In genomic region chr4:184053476-184053875, GRCh38 we compare ENCODE assay signal across 21 cellular contexts.
"Had no signal": no experiment of that assay in that cellular context is flagged by ENCODE, and none has a peak within 500 bp of the region (broad histone marks: within the 10 kb centered on the region; RNA-seq: fewer than 3 reads in every experiment).

No MANE protein-coding gene starts in this region.

- H3K4me1 ChIP-seq: sigmoid colon, stomach, suprapubic skin, tibial nerve, uterus had no signal

- H3K36me3 Mint-ChIP-seq: stimulated activated memory B cell treated with anti-CD40 and anti-IgM and Interleukin-4, amounts not matched to agents 10 μg/mL and 1 μg/mL and 100 μg/mL, for 72 hours had no signal

- H3K36me3 ChIP-seq: cardiac muscle cell, sigmoid colon, stomach, suprapubic skin, uterus had no signal

- H3K27me3 ChIP-seq: cardiac muscle cell, sigmoid colon, stomach, suprapubic skin, tibial nerve, uterus had no signal

- DNase-seq: activated CD4-positive, alpha-beta memory T cell treated with anti-CD3 and anti-CD28 coated beads, Interleukin-2, amount 10 ng/mL, durations not matched to agents 7 days and 5 days; activated CD4-positive, alpha-beta T cell treated with anti-CD3 and anti-CD28 coated beads, Interleukin-2, amount 10 ng/mL, durations not matched to agents 24 days and 14 days; activated gamma-delta T cell; activated naive CD4-positive, alpha-beta T cell treated with anti-CD3 and anti-CD28 coated beads, Interleukin-2, amount 50 U/mL, for 16 hours; activated naive CD8-positive, alpha-beta T cell treated with anti-CD3 and anti-CD28 coated beads, Interleukin-2, amount 50 U/mL, for 24 hours; glutamatergic neuron; hippocampal formation; mesenchymal stem cell; naive B cell; occipital lobe; retina; sigmoid colon; stimulated activated CD4-positive, alpha-beta T cell treated with anti-CD3 and anti-CD28 coated beads, Interleukin-15, amount 100 ng/mL, for 24 hours; stomach; uterus had no signal

- ATAC-seq: activated CD4-positive, CD25-positive, alpha-beta regulatory T cell treated with anti-CD3 and anti-CD28 coated beads, Interleukin-2, amount 50 U/mL, for 24 hours; activated naive CD8-positive, alpha-beta T cell treated with anti-CD3 and anti-CD28 coated beads, Interleukin-2, amount 50 U/mL, for 24 hours; stimulated activated memory B cell treated with anti-CD40 and anti-IgM and Interleukin-4, amounts not matched to agents 10 μg/mL and 1 μg/mL and 100 μg/mL, for 72 hours had no signal

- H3K27ac ChIP-seq: cardiac muscle cell, sigmoid colon, stomach, suprapubic skin, tibial nerve, uterus had no signal

- H3K4me1 Mint-ChIP-seq: activated CD4-positive, alpha-beta memory T cell treated with anti-CD3 and anti-CD28 coated beads, Interleukin-2, amount 10 ng/mL, durations not matched to agents 7 days and 5 days; activated CD4-positive, alpha-beta T cell treated with anti-CD3 and anti-CD28 coated beads, Interleukin-2, amount 10 ng/mL, durations not matched to agents 24 days and 14 days; activated naive CD8-positive, alpha-beta T cell treated with anti-CD3 and anti-CD28 coated beads, Interleukin-2, amount 50 U/mL, for 24 hours; naive B cell; stimulated activated memory B cell treated with anti-CD40 and anti-IgM and Interleukin-4, amounts not matched to agents 10 μg/mL and 1 μg/mL and 100 μg/mL, for 72 hours had no signal

- H3K4me3 ChIP-seq: cardiac muscle cell, sigmoid colon, smooth muscle cell, stomach, suprapubic skin, tibial nerve, uterus had no signal

- H3K9me3 ChIP-seq: sigmoid colon, suprapubic skin, tibial nerve, uterus had no signal

- H3K27ac Mint-ChIP-seq: activated CD4-positive, alpha-beta memory T cell treated with anti-CD3 and anti-CD28 coated beads, Interleukin-2, amount 10 ng/mL, durations not matched to agents 7 days and 5 days; activated CD4-positive, alpha-beta T cell treated with anti-CD3 and anti-CD28 coated beads, Interleukin-2, amount 10 ng/mL, durations not matched to agents 24 days and 14 days; activated naive CD8-positive, alpha-beta T cell treated with anti-CD3 and anti-CD28 coated beads, Interleukin-2, amount 50 U/mL, for 24 hours; stimulated activated memory B cell treated with anti-CD40 and anti-IgM and Interleukin-4, amounts not matched to agents 10 μg/mL and 1 μg/mL and 100 μg/mL, for 72 hours had no signal

- H3K9me3 Mint-ChIP-seq: activated CD4-positive, alpha-beta T cell treated with anti-CD3 and anti-CD28 coated beads, Interleukin-2, amount 10 ng/mL, durations not matched to agents 24 days and 14 days had no signal

- H3K4me3 Mint-ChIP-seq: activated CD4-positive, alpha-beta memory T cell treated with anti-CD3 and anti-CD28 coated beads, Interleukin-2, amount 10 ng/mL, durations not matched to agents 7 days and 5 days; activated CD4-positive, alpha-beta T cell treated with anti-CD3 and anti-CD28 coated beads, Interleukin-2, amount 10 ng/mL, durations not matched to agents 24 days and 14 days; activated naive CD8-positive, alpha-beta T cell treated with anti-CD3 and anti-CD28 coated beads, Interleukin-2, amount 50 U/mL, for 24 hours; naive B cell; stimulated activated memory B cell treated with anti-CD40 and anti-IgM and Interleukin-4, amounts not matched to agents 10 μg/mL and 1 μg/mL and 100 μg/mL, for 72 hours had no signal
